In the genomic region with DNA sequence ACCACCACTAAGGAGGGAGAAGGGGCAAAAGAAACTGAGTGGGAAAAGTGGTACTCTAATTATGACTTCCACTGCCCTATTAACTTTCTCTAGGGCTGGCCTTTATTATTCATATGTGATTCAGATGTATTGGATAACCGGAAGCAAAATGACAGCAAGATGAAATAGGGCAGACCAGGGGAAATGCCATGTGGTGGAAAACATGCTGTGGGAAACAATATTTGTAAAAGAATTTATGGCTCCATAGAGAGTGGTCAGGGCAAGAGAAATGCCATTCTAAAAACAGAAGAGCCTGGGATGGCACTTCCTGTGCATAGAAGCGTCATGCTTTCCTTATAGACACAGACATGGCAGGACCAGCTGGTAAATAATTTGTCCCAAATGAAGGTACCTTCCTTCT, we compare ENCODE assay signal across 20 cellular contexts.
DNase-seq lines count a peak whose midpoint lies in the region; ATAC-seq and TF ChIP-seq lines count a peak whose summit lies in the region.
"Had no signal": no experiment of that assay in that cellular context is flagged by ENCODE, and none has a peak within 500 bp of the region (broad histone marks: within the 10 kb centered on the region; RNA-seq: fewer than 3 reads in every experiment).

No MANE protein-coding gene starts in this region.

- H3K27me3 Mint-ChIP-seq in neural progenitor cell (ENCODE audit: insufficient read depth, low read depth): no peaks in the 10 kb centered on the region

- peaks cover 44% of the 10 kb centered on the region for H3K4me1 Mint-ChIP-seq in neural progenitor cell

- peaks cover 15% of the 10 kb centered on the region for H3K4me1 ChIP-seq in neural progenitor cell
- H3K4me1 ChIP-seq: BLaER1, foreskin keratinocyte, HAP-1, upper lobe of left lung had no signal

- H3K9ac ChIP-seq in neural progenitor cell: no peak overlapping the region
- H3K9ac ChIP-seq: BLaER1 had no signal

- no peak for TF ChIP-seq CTCF in neural progenitor cell (IDR thresholded peaks at IDR 0.05)

- H3K9me3 ChIP-seq in neural progenitor cell (ENCODE audit: low read depth): no peaks in the 10 kb centered on the region
- H3K9me3 ChIP-seq: BLaER1, HAP-1, upper lobe of left lung had no signal

- no peaks in the 10 kb centered on the region for H3K36me3 Mint-ChIP-seq in neural progenitor cell

- no peak overlapping the region for H3K4me3 ChIP-seq in neural progenitor cell
- H3K4me3 ChIP-seq: BLaER1, GM12878, HAP-1, upper lobe of left lung had no signal

- H3K4me2 ChIP-seq in neural progenitor cell: no peak overlapping the region
- H3K4me2 ChIP-seq: BLaER1 had no signal

- peak overlapping the region; percentile 6 for H3K27ac Mint-ChIP-seq in neural progenitor cell

- H4K20me1 ChIP-seq in neural progenitor cell (ENCODE audit: low read depth): no peaks in the 10 kb centered on the region
- H4K20me1 ChIP-seq: BLaER1 had no signal

- no peak overlapping the region for H2AFZ ChIP-seq in neural progenitor cell (replicated peaks)

- H3K27me3 ChIP-seq in neural progenitor cell: no peaks in the 10 kb centered on the region
- H3K27me3 ChIP-seq: BLaER1, upper lobe of left lung had no signal

- peak; percentile 18 for DNase-seq in COLO829 (ENCODE audit: low spot score)
- peak; percentile 59 for DNase-seq in MV-4-11 (lab: John Stamatoyannopoulos, UW)
- peak; percentile 1 for DNase-seq in dermis blood vessel endothelial cell
- no peak for DNase-seq in neural progenitor cell (ENCODE audit: low spot score)
- DNase-seq in T-helper 9 cell: no peak
- no peak for DNase-seq in activated T-cell treated with anti-CD3 and anti-CD28 coated beads for 4 hours
- DNase-seq: activated CD8-positive, alpha-beta memory T cell treated with anti-CD3 and anti-CD28 coated beads for 24 hours; activated effector memory CD4-positive, alpha-beta T cell treated with Interleukin-2 at 50 U/mL for 16 hours; aorta; DND-41; foreskin keratinocyte; Karpas-422; NCI-H146; upper lobe of left lung had no signal

- H3K27ac ChIP-seq in neural progenitor cell: no peak overlapping the region
- H3K27ac ChIP-seq: BLaER1, foreskin keratinocyte, upper lobe of left lung, VCaP had no signal

- H3K79me2 ChIP-seq in neural progenitor cell (ENCODE audit: low read depth): no peaks in the 10 kb centered on the region

- no peak overlapping the region for H3K4me3 Mint-ChIP-seq in neural progenitor cell

- ATAC-seq in HG03175 (IDR thresholded peaks at IDR 0.05; ENCODE audit: unreplicated experiment): no peak
- no peak for ATAC-seq in HG03460 (IDR thresholded peaks at IDR 0.05; ENCODE audit: unreplicated experiment)
- ATAC-seq: foreskin keratinocyte, GM12878 had no signal

- no peaks in the 10 kb centered on the region for H3K36me3 ChIP-seq in neural progenitor cell
- H3K36me3 ChIP-seq: BLaER1, HAP-1, upper lobe of left lung had no signal

- H3F3A ChIP-seq in neural progenitor cell (ENCODE audit: low read depth): no peaks in the 10 kb centered on the region

- H3K9me3 Mint-ChIP-seq in neural progenitor cell: no peaks in the 10 kb centered on the region

Comparison
In these comparisons a context has a peak if more than half of its experiments do, and no peak if none do; other contexts are left out.
1. DNase-seq: peak in COLO829 (single experiment), MV-4-11 (single experiment) and dermis blood vessel endothelial cell (single experiment); none in neural progenitor cell (single experiment), T-helper 9 cell (single experiment) and activated T-cell treated with anti-CD3 and anti-CD28 coated beads for 4 hours (single experiment).